In genomic region chr12:66692986-66693385, GRCh38 we compare ENCODE assay signal across 31 cellular contexts. TPM values are rescaled to one million over a fixed set of nuclear protein-coding genes. Genes with fewer than 3 reads are reported as not detected.
"Had no signal": no experiment of that assay in that cellular context is flagged by ENCODE, and none has a peak within 500 bp of the region (broad histone marks: within the 10 kb centered on the region; RNA-seq: fewer than 3 reads in every experiment).

No MANE protein-coding gene starts in this region.

- H3K9me3 ChIP-seq: adrenal gland, SJCRH30 had no signal

- H3K4me3 ChIP-seq: adrenal gland, K562, PC-9, SJCRH30, SK-N-MC had no signal

- H3K36me3 ChIP-seq: adrenal gland, brain microvascular endothelial cell, SJCRH30, WERI-Rb-1 had no signal

- H3K27me3 ChIP-seq: adrenal gland, brain microvascular endothelial cell, SJCRH30 had no signal

- H3K27ac ChIP-seq: adrenal gland, brain microvascular endothelial cell, PC-9, RWPE1, SJCRH30, SK-N-MC, WERI-Rb-1 had no signal

- H3K4me1 ChIP-seq: adrenal gland had no signal

- ATAC-seq: activated CD8-positive, alpha-beta memory T cell treated with anti-CD3 and anti-CD28 coated beads, Interleukin-2, amount 10 ng/mL, durations not matched to agents 7 days and 5 days; K562 had no signal

- DNase-seq: activated CD4-positive, alpha-beta memory T cell treated with anti-CD3 and anti-CD28 coated beads, Interleukin-2, amount 10 ng/mL, durations not matched to agents 7 days and 5 days; activated CD4-positive, alpha-beta T cell treated with anti-CD3 and anti-CD28 coated beads for 1 hour; activated CD4-positive, alpha-beta T cell treated with anti-CD3 and anti-CD28 coated beads for 48 hours; activated CD4-positive, CD25-positive, alpha-beta regulatory T cell; activated CD8-positive, alpha-beta memory T cell treated with anti-CD3 and anti-CD28 coated beads for 24 hours; activated CD8-positive, alpha-beta memory T cell treated with anti-CD3 and anti-CD28 coated beads, Interleukin-2, amount 10 ng/mL, durations not matched to agents 7 days and 5 days; activated CD8-positive, alpha-beta memory T cell treated with anti-CD3 and anti-CD28 coated beads, Interleukin-2, amount 50 U/mL, for 48 hours; activated gamma-delta T cell; activated naive CD4-positive, alpha-beta T cell treated with anti-CD3 and anti-CD28 coated beads for 36 hours; adrenal gland; aorta; brain microvascular endothelial cell; cerebellar nuclear complex; IMR-90; NCI-H1105; NCI-H1417 treated with DMSO at 0.1 percent for 48 hours; NCI-H187 treated with DMSO at 0.1 percent for 48 hours; NCI-H2081; NCI-H226; NCI-H524 treated with DMSO at 0.1 percent for 48 hours; PC-9; SHP77; SJCRH30; T1000; WERI-Rb-1 had no signal

RNA-seq across cellular contexts. Expression of gene GRIP1, which starts 14.1 kb away (rescaled TPM):
- total RNA-seq: activated T-helper 2 cell treated with anti-CD3 and anti-CD28 coated beads, Interferon-gamma antibody, Interleukin-2, Interleukin-4, amounts not matched to agents 10 μg/mL and 5 μg/mL and 100 μg/mL, durations not matched to agents 14 hours and 24 hours and 36 hours; T-helper 1 cell treated with Interleukin-12 subunit alpha and Interleukin-12 subunit beta and Interleukin-4 antibody, amounts not matched to agents 30 ng/mL and 1 ng/mL, for 36 hours; T-helper 2 cell treated with Interferon-gamma antibody and Interleukin-4, amounts not matched to agents 100 ng/mL and 5 ng/mL, for 36 hours had no signal
